ENCODE assay signal across 8 cellular contexts in the genomic region with DNA sequence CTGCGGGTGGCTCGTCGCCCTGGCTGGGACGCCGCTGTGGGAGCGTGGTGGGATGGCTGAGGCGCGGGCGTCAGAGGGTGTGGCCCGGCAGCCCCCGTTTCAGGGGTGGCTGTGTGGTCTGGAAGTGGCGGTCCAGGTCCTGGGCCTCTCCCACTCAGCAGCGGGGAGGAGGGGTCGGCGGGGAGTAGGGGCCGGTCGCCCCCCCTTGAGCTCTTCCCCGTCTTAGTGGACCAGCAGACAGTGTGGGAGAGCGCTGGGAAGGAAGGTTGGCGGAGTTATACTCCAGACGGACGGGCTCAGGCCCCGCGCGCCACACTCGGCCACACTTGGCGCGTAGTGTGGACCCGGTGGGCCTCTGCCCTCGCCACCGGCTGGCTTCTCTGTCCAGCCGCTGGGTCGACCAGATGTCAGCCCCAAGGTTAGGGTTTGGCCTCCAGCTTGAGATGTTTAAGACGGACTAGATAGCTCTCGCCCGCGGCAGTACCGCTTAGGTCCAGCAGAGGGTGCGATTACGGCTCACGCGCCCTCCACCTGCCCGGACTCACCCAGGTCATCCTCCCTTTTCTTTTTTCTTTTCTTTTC. TPM values are rescaled to one million over a fixed set of nuclear protein-coding genes. Genes with fewer than 3 reads are reported as not detected.
DNase-seq lines count a peak whose midpoint lies in the region; ATAC-seq and TF ChIP-seq lines count a peak whose summit lies in the region.

No MANE protein-coding gene starts in this region.

- peaks cover 4% of the 10 kb centered on the region for H3K36me3 Mint-ChIP-seq in T-helper 2 cell treated with Interferon-gamma antibody and Interleukin-4, amounts not matched to agents 5 μg/mL and 100 μg/mL, for 36 hours (ENCODE audit: low read depth)
- H3K36me3 Mint-ChIP-seq in activated CD8-positive, alpha-beta T cell treated with anti-CD3 and anti-CD28 coated beads for 36 hours (ENCODE audit: low read depth), result peaks cover 8% of the 10 kb centered on the region

- H3K9me3 Mint-ChIP-seq in T-helper 2 cell treated with Interferon-gamma antibody and Interleukin-4, amounts not matched to agents 5 μg/mL and 100 μg/mL, for 36 hours, result peaks cover 47% of the 10 kb centered on the region
- H3K9me3 Mint-ChIP-seq in activated CD8-positive, alpha-beta T cell treated with anti-CD3 and anti-CD28 coated beads for 36 hours, result no peaks in the 10 kb centered on the region

- no peak for TF ChIP-seq EP300 in esophagus muscularis mucosa (IDR thresholded peaks at IDR 0.05)

- 75% methylated on average over 42 of the region's 43 CpGs for WGBS in esophagus muscularis mucosa
- 82 to 88% (median 85%) methylated on average over 40 to 43 of the region's 43 CpGs for WGBS in psoas muscle, 3 donors

- H3K4me1 ChIP-seq in esophagus muscularis mucosa, result peaks cover 0 to 10% (median 3%) of the 10 kb centered on the region in 4 donors
- H3K4me1 ChIP-seq in psoas muscle, result no peaks in the 10 kb centered on the region

- H3K27me3 ChIP-seq in esophagus muscularis mucosa, result no peaks in the 10 kb centered on the region
- H3K27me3 ChIP-seq in psoas muscle (ENCODE audit: insufficient read depth in 3 of 3, low read length in 2 of 3), result no peaks in the 10 kb centered on the region

- H3K36me3 ChIP-seq in esophagus muscularis mucosa, result no peaks in the 10 kb centered on the region
- H3K36me3 ChIP-seq in psoas muscle (ENCODE audit: insufficient read depth in 1 of 2, low read depth in 1 of 2), result no peaks in the 10 kb centered on the region

- H3K27ac Mint-ChIP-seq in T-helper 2 cell treated with Interferon-gamma antibody and Interleukin-4, amounts not matched to agents 5 μg/mL and 100 μg/mL, for 36 hours, result no peak overlapping the region
- no peak overlapping the region for H3K27ac Mint-ChIP-seq in activated CD8-positive, alpha-beta T cell treated with anti-CD3 and anti-CD28 coated beads for 36 hours

- peak; percentile 76 for TF ChIP-seq CTCF in activated CD8-positive, alpha-beta T cell treated with anti-CD3 and anti-CD28 coated beads for 36 hours (IDR thresholded peaks at IDR 0.05)
- TF ChIP-seq CTCF in esophagus muscularis mucosa (IDR thresholded peaks at IDR 0.05) (peak; percentile 68 to 87 (median 70)), psoas muscle (IDR thresholded peaks at IDR 0.05) (peak; percentile 45)

- H3K27ac ChIP-seq in esophagus muscularis mucosa (replicated peaks in 1 of 4), result peak overlapping the region in 1 of 4 donors; percentile 43
- no peak overlapping the region for H3K27ac ChIP-seq in psoas muscle

- intact Hi-C loops in activated CD8-positive, alpha-beta T cell treated with anti-CD3 and anti-CD28 coated beads for 36 hours (cut with micrococcal nuclease), result loop anchor here (2.0 to 5.0 kb wide), 2 partner anchors 214 to 281 kb away; no protein-coding TSS in a partner anchor
- intact Hi-C loops in esophagus muscularis mucosa (cut with DNase I), result loop anchor here (2.0 kb wide), 2 partner anchors 215 to 281 kb away; no protein-coding TSS in a partner anchor
- intact Hi-C loops in psoas muscle (cut with DNase I), result loop anchor here in 1 of 2 donors (10.0 kb wide), 1 partner anchor 279 kb away; no protein-coding TSS in a partner anchor

- POLR2A ChIA-PET in activated CD8-positive, alpha-beta T cell treated with anti-CD3 and anti-CD28 coated beads for 36 hours (lab: Charles Lee), result no interaction called here

- ATAC-seq in activated CD8-positive, alpha-beta T cell treated with anti-CD3 and anti-CD28 coated beads for 36 hours, result peak; percentile 82
- ATAC-seq in psoas muscle, result peak in 2 of 4 donors; percentile 64 to 74
- ATAC-seq in HG02642 (IDR thresholded peaks at IDR 0.05; ENCODE audit: poor library complexity, unreplicated experiment), result no peak

- no peaks in the 10 kb centered on the region for H3K27me3 Mint-ChIP-seq in T-helper 2 cell treated with Interferon-gamma antibody and Interleukin-4, amounts not matched to agents 5 μg/mL and 100 μg/mL, for 36 hours (ENCODE audit: low read depth)
- H3K27me3 Mint-ChIP-seq in activated CD8-positive, alpha-beta T cell treated with anti-CD3 and anti-CD28 coated beads for 36 hours, result no peaks in the 10 kb centered on the region

- no peaks in the 10 kb centered on the region for H3K4me1 Mint-ChIP-seq in T-helper 2 cell treated with Interferon-gamma antibody and Interleukin-4, amounts not matched to agents 5 μg/mL and 100 μg/mL, for 36 hours (ENCODE audit: low read depth)
- no peaks in the 10 kb centered on the region for H3K4me1 Mint-ChIP-seq in activated CD8-positive, alpha-beta T cell treated with anti-CD3 and anti-CD28 coated beads for 36 hours (ENCODE audit: low read depth)

- CTCF ChIA-PET in activated CD8-positive, alpha-beta T cell treated with anti-CD3 and anti-CD28 coated beads for 36 hours (lab: Charles Lee), result interaction anchor here (0.6 to 2.3 kb wide), 22 partner anchors 9 to 664 kb away, joined by 3 to 15 read pairs (median 4); partner anchors contain the start of genes ZNF100 and ZNF429

- H3K4me3 ChIP-seq in esophagus muscularis mucosa, result peak overlapping the region in 2 of 4 donors; percentile 32
- H3K4me3 ChIP-seq in psoas muscle, result no peak overlapping the region

- DNase-seq in T-helper 2 cell (peak in 4 of 5 experiments; percentile 26 to 52 (median 36)), esophagus muscularis mucosa (ENCODE audit: extremely low spot score) (no peak), psoas muscle (peak; percentile 43 to 72), NOMO-1 (lab: John Stamatoyannopoulos, UW; ENCODE audit: unreplicated experiment in 2 of 2) (no peak), Kasumi-1 (lab: John Stamatoyannopoulos, UW) (no peak)
- DNase-seq in T-helper 2 cell treated with Interferon-gamma antibody and Interleukin-4, amounts not matched to agents 5 μg/mL and 100 μg/mL, for 36 hours (ENCODE audit: low spot score), result no peak
- peak; percentile 77 for DNase-seq in activated CD8-positive, alpha-beta T cell treated with anti-CD3 and anti-CD28 coated beads for 36 hours

- no peak overlapping the region for H3K4me3 Mint-ChIP-seq in T-helper 2 cell treated with Interferon-gamma antibody and Interleukin-4, amounts not matched to agents 5 μg/mL and 100 μg/mL, for 36 hours
- H3K4me3 Mint-ChIP-seq in activated CD8-positive, alpha-beta T cell treated with anti-CD3 and anti-CD28 coated beads for 36 hours, result no peak overlapping the region

- H3K9me3 ChIP-seq in esophagus muscularis mucosa, result peaks cover 0 to 2% (median 0%) of the 10 kb centered on the region in 4 donors
- H3K9me3 ChIP-seq in psoas muscle, result peaks cover 8% of the 10 kb centered on the region

- no peak for TF ChIP-seq POLR2A in esophagus muscularis mucosa (IDR thresholded peaks at IDR 0.05; ENCODE audit: low read depth)

RNA-seq across cellular contexts. Expression of gene ZNF429, which starts 21.7 kb away (rescaled TPM):
- 10 to 100 TPM; 11.8 to 14.7 TPM for total RNA-seq in activated CD8-positive, alpha-beta T cell treated with anti-CD3 and anti-CD28 coated beads for 36 hours
- total RNA-seq in esophagus muscularis mucosa (10 to 100 TPM in 2 of 4 donors, 1 to 10 TPM in 2; 7.8 to 15.0 (median 11.4) TPM), psoas muscle (10 to 100 TPM in 1 of 4 donors, 1 to 10 TPM in 3; 6.9 to 11.3 (median 7.7) TPM)
- polyA plus RNA-seq in psoas muscle, result 1 to 10 TPM; 3.5 to 8.4 (median 4.8) TPM

Comparison
In these comparisons a context has a peak if more than half of its experiments do, and no peak if none do; other contexts are left out.
1. DNase-seq: peak in T-helper 2 cell (4 of 5), activated CD8-positive, alpha-beta T cell treated with anti-CD3 and anti-CD28 coated beads for 36 hours (single experiment) and psoas muscle (2 of 2); none in T-helper 2 cell treated with Interferon-gamma antibody and Interleukin-4, amounts not matched to agents 5 μg/mL and 100 μg/mL, for 36 hours (single experiment), esophagus muscularis mucosa (single experiment), NOMO-1 (0 of 2) and Kasumi-1 (0 of 2).
2. Peak in every context shown above with its lines, with median percentiles within 50 percentile points of each other: CTCF ChIP-seq.